Comparison of ENCODE assay signal across 9 cellular contexts in genomic region chr5:141478321-141478945, GRCh38. TPM values are rescaled to one million over a fixed set of nuclear protein-coding genes. Genes with fewer than 3 reads are reported as not detected.
DNase-seq lines count a peak whose midpoint lies in the region; ATAC-seq, FAIRE-seq and TF ChIP-seq lines count a peak whose summit lies in the region.
"Had no signal": no experiment of that assay in that cellular context is flagged by ENCODE, and none has a peak within 500 bp of the region (broad histone marks: within the 10 kb centered on the region; RNA-seq: fewer than 3 reads in every experiment).

No MANE protein-coding gene starts in this region.

- H4K20me1 ChIP-seq in hepatocyte (ENCODE audit: insufficient read depth, poor library complexity, severe bottlenecking), result no peaks in the 10 kb centered on the region

- H3K4me1 Mint-ChIP-seq in T-helper 17 cell, result peaks cover 15% of the 10 kb centered on the region
- H3K4me1 Mint-ChIP-seq in naive thymus-derived CD4-positive, alpha-beta T cell, result peaks cover 16 to 34% (median 29%) of the 10 kb centered on the region in 7 donors

- FAIRE-seq in small intestine (lab: Jason Lieb, UNC) (no peak), HTR-8/SVneo (lab: Jason Lieb, UNC) (no peak)

- peak overlapping the region; percentile 38 for H3K4me2 ChIP-seq in hepatocyte

- H3K4me1 ChIP-seq in hepatocyte (ENCODE audit: insufficient read depth), result peaks cover 5% of the 10 kb centered on the region
- H3K4me1 ChIP-seq in small intestine (ENCODE audit: control insufficient read depth in 2 of 2, insufficient read depth in 1 of 2, low read depth in 1 of 2, low read length in 1 of 2), result no peaks in the 10 kb centered on the region
- peaks cover 5 to 13% of the 10 kb centered on the region in 2 donors for H3K4me1 ChIP-seq in naive thymus-derived CD4-positive, alpha-beta T cell (ENCODE audit: control insufficient read depth in 2 of 2, insufficient read depth in 2 of 2, low read length in 2 of 2)

- H3K27ac Mint-ChIP-seq in T-helper 17 cell, result no peak overlapping the region
- no peak overlapping the region for H3K27ac Mint-ChIP-seq in naive thymus-derived CD4-positive, alpha-beta T cell
- H3K27ac Mint-ChIP-seq: activated naive CD8-positive, alpha-beta T cell treated with anti-CD3 and anti-CD28 coated beads, Interleukin-2, amount 10 ng/mL, durations not matched to agents 7 days and 5 days had no signal

- no peak overlapping the region for H2AFZ ChIP-seq in hepatocyte

- H3K36me3 ChIP-seq in hepatocyte (replicated peaks; ENCODE audit: insufficient read depth, low read depth) (no peaks in the 10 kb centered on the region), small intestine (ENCODE audit: control insufficient read depth in 2 of 2, insufficient read depth in 2 of 2, low read length in 2 of 2) (no peaks in the 10 kb centered on the region)
- no peaks in the 10 kb centered on the region for H3K36me3 ChIP-seq in naive thymus-derived CD4-positive, alpha-beta T cell (ENCODE audit: control insufficient read depth in 2 of 3, insufficient read depth in 3 of 3, low read length in 3 of 3)

- peaks cover 0 to 4% (median 0%) of the 10 kb centered on the region in 11 donors for H3K9me3 Mint-ChIP-seq in naive thymus-derived CD4-positive, alpha-beta T cell
- H3K9me3 Mint-ChIP-seq: activated naive CD8-positive, alpha-beta T cell treated with anti-CD3 and anti-CD28 coated beads, Interleukin-2, amount 10 ng/mL, durations not matched to agents 7 days and 5 days had no signal

- DNase-seq in GM20000 (ENCODE audit: low spot score) (no peak), T-helper 17 cell (no peak), hepatocyte (ENCODE audit: low spot score) (peak; percentile 44), small intestine (peak; percentile 79), HTR-8/SVneo (ENCODE audit: insufficient read length, low spot score) (no peak), HCEC 1CT (no peak), putamen (ENCODE audit: low spot score) (no peak)
- DNase-seq in naive thymus-derived CD4-positive, alpha-beta T cell, result no peak
- DNase-seq: activated naive CD8-positive, alpha-beta T cell treated with anti-CD3 and anti-CD28 coated beads, Interleukin-2, amount 10 ng/mL, durations not matched to agents 7 days and 5 days had no signal

- ATAC-seq in T-helper 17 cell, result no peak
- ATAC-seq in naive thymus-derived CD4-positive, alpha-beta T cell, result no peak

- intact Hi-C loops in naive thymus-derived CD4-positive, alpha-beta T cell (cut with micrococcal nuclease), result loop anchor here (5.0 kb wide), 2 partner anchors 34 to 56 kb away; partner anchors contain the start of gene PCDHGA11 (in 1 of the 2)

- POLR2A ChIA-PET in naive thymus-derived CD4-positive, alpha-beta T cell (lab: Charles Lee), result no interaction called here

- 53% methylated on average over 20 of the region's 20 CpGs for WGBS in hepatocyte (ENCODE audit: low lambda C conversion rate, missing lambda C conversion rate)
- whole genome bisulfite sequencing in small intestine, 3 donors, result 9 to 22% (median 16%) methylated on average over 20 of the region's 20 CpGs

- H3K9me3 ChIP-seq in T-helper 17 cell (ENCODE audit: control insufficient read depth, low read length, poor library complexity, severe bottlenecking), result no peaks in the 10 kb centered on the region
- no peaks in the 10 kb centered on the region for H3K9me3 ChIP-seq in hepatocyte (ENCODE audit: low read depth)
- H3K9me3 ChIP-seq in small intestine (ENCODE audit: control insufficient read depth, low read depth), result no peaks in the 10 kb centered on the region
- no peaks in the 10 kb centered on the region for H3K9me3 ChIP-seq in naive thymus-derived CD4-positive, alpha-beta T cell (ENCODE audit: control insufficient read depth in 2 of 3, low read length in 3 of 3)

- H3K4me3 Mint-ChIP-seq in T-helper 17 cell, result peak overlapping the region; percentile 19
- peak overlapping the region in 4 of 10 donors; percentile 24 to 95 (median 92) for H3K4me3 Mint-ChIP-seq in naive thymus-derived CD4-positive, alpha-beta T cell
- H3K4me3 Mint-ChIP-seq: activated naive CD8-positive, alpha-beta T cell treated with anti-CD3 and anti-CD28 coated beads, Interleukin-2, amount 10 ng/mL, durations not matched to agents 7 days and 5 days had no signal

- CTCF ChIA-PET in naive thymus-derived CD4-positive, alpha-beta T cell (lab: Charles Lee), result no interaction called here

- no peak overlapping the region for H3K4me3 ChIP-seq in hepatocyte
- H3K4me3 ChIP-seq in small intestine (ENCODE audit: low read depth in 1 of 2, low read length in 2 of 2), result peak overlapping the region in 1 of 2 donors; percentile 17
- H3K4me3 ChIP-seq in naive thymus-derived CD4-positive, alpha-beta T cell (ENCODE audit: low read length), result no peak overlapping the region

- peak; percentile 0 for TF ChIP-seq CTCF in GM20000 (IDR thresholded peaks at IDR 0.05; ENCODE audit: extremely low read depth, missing control alignments)
- TF ChIP-seq CTCF in hepatocyte (IDR thresholded peaks at IDR 0.05; ENCODE audit: poor library complexity), result peak; percentile 8

- H3K79me2 ChIP-seq in hepatocyte, result peaks cover 45% of the 10 kb centered on the region

- no peaks in the 10 kb centered on the region for H3K9me2 ChIP-seq in hepatocyte (replicated peaks; ENCODE audit: insufficient read depth)

- peaks cover 93% of the 10 kb centered on the region for H3K27me3 Mint-ChIP-seq in T-helper 17 cell
- H3K27me3 Mint-ChIP-seq in naive thymus-derived CD4-positive, alpha-beta T cell, result peaks cover 71 to 81% (median 75%) of the 10 kb centered on the region in 5 donors

- H3K27ac ChIP-seq in hepatocyte (no peak overlapping the region), small intestine (ENCODE audit: low read depth in 1 of 2, low read length in 1 of 2) (no peak overlapping the region)
- H3K27ac ChIP-seq in naive thymus-derived CD4-positive, alpha-beta T cell (ENCODE audit: low read depth, low read length), result no peak overlapping the region

- no peaks in the 10 kb centered on the region for H3K27me3 ChIP-seq in hepatocyte
- H3K27me3 ChIP-seq in small intestine (ENCODE audit: control insufficient read depth in 2 of 2, insufficient read depth in 2 of 2, low read length in 2 of 2), result peaks cover 0 to 6% of the 10 kb centered on the region in 2 donors
- H3K27me3 ChIP-seq in naive thymus-derived CD4-positive, alpha-beta T cell (ENCODE audit: control insufficient read depth in 2 of 2, insufficient read depth in 2 of 2, low read length in 2 of 2), result peaks cover 3 to 13% of the 10 kb centered on the region in 2 donors

- peaks cover 2% of the 10 kb centered on the region for H3K36me3 Mint-ChIP-seq in T-helper 17 cell (ENCODE audit: low read depth)
- peaks cover 0 to 4% (median 0%) of the 10 kb centered on the region in 5 donors for H3K36me3 Mint-ChIP-seq in naive thymus-derived CD4-positive, alpha-beta T cell
- H3K36me3 Mint-ChIP-seq: activated naive CD8-positive, alpha-beta T cell treated with anti-CD3 and anti-CD28 coated beads, Interleukin-2, amount 10 ng/mL, durations not matched to agents 7 days and 5 days had no signal

RNA-seq across cellular contexts. Expression of gene PCDHGC3, which starts 2.7 kb away (rescaled TPM):
- total RNA-seq in T-helper 17 cell (not detected), hepatocyte (16.9 and 18.9 TPM in 2 replicates)
- polyA plus RNA-seq in hepatocyte (35.8 and 40.8 TPM in 2 replicates), small intestine (10 to 100 TPM in 1 of 3 donors, 1 to 10 TPM in 2; 2.5 to 33.3 (median 3.0) TPM)
- total RNA-seq in naive thymus-derived CD4-positive, alpha-beta T cell, result under 1 TPM; 0.15 to 0.76 (median 0.16) TPM
- polyA plus RNA-seq in naive thymus-derived CD4-positive, alpha-beta T cell, result under 1 TPM in 1 of 2 donors, not detected in 1; 0.14 TPM
- total RNA-seq: activated naive CD8-positive, alpha-beta T cell treated with anti-CD3 and anti-CD28 coated beads, Interleukin-2, amount 10 ng/mL, durations not matched to agents 7 days and 5 days had no signal

RNA-seq across cellular contexts. Expression of gene PCDHGC4, which starts 6.4 kb away (rescaled TPM):
- total RNA-seq in T-helper 17 cell (not detected), hepatocyte (0.44 and 1.5 TPM in 2 replicates)
- polyA plus RNA-seq in hepatocyte (0.15 and 0.35 TPM in 2 replicates), small intestine (under 1 TPM in 1 of 3 donors, not detected in 2; 0.34 TPM)
- under 1 TPM in 1 of 5 experiments, not detected in 4; 0.22 TPM for total RNA-seq in naive thymus-derived CD4-positive, alpha-beta T cell
- polyA plus RNA-seq in naive thymus-derived CD4-positive, alpha-beta T cell, result not detected
- total RNA-seq: activated naive CD8-positive, alpha-beta T cell treated with anti-CD3 and anti-CD28 coated beads, Interleukin-2, amount 10 ng/mL, durations not matched to agents 7 days and 5 days had no signal

RNA-seq across cellular contexts. Expression of gene PCDHGC5, which starts 10.4 kb away (rescaled TPM):
- total RNA-seq in T-helper 17 cell (not detected), hepatocyte (0.92 and 1.1 TPM in 2 replicates)
- polyA plus RNA-seq in hepatocyte (0.16 TPM in 1 of 2 replicates, not detected in the other), small intestine (under 1 TPM in 1 of 3 donors, not detected in 2; 0.07 TPM)
- total RNA-seq in naive thymus-derived CD4-positive, alpha-beta T cell, result under 1 TPM in 1 of 5 experiments, not detected in 4; 0.13 TPM
- not detected for polyA plus RNA-seq in naive thymus-derived CD4-positive, alpha-beta T cell
- total RNA-seq: activated naive CD8-positive, alpha-beta T cell treated with anti-CD3 and anti-CD28 coated beads, Interleukin-2, amount 10 ng/mL, durations not matched to agents 7 days and 5 days had no signal

RNA-seq across cellular contexts. Expression of gene PCDHGA12, which starts 48.1 kb away (rescaled TPM):
- total RNA-seq in T-helper 17 cell (not detected), hepatocyte (0.70 and 0.96 TPM in 2 replicates)
- polyA plus RNA-seq in hepatocyte (0.66 and 1.1 TPM in 2 replicates), small intestine (1 to 10 TPM in 1 of 3 donors, under 1 TPM in 1, not detected in 1; 0.54 to 1.5 TPM)
- total RNA-seq in naive thymus-derived CD4-positive, alpha-beta T cell, result under 1 TPM in 1 of 5 experiments, not detected in 4; 0.32 TPM
- polyA plus RNA-seq in naive thymus-derived CD4-positive, alpha-beta T cell, result not detected

RNA-seq across cellular contexts. Expression of gene PCDHGA11, which starts 57.6 kb away (rescaled TPM):
- total RNA-seq in T-helper 17 cell, result not detected
- 1.8 and 2.7 TPM in 2 replicates for total RNA-seq in hepatocyte
- 1.8 TPM in 2 replicates for polyA plus RNA-seq in hepatocyte
- polyA plus RNA-seq in small intestine, result 1 to 10 TPM in 1 of 3 donors, not detected in 2; 1.0 TPM
- under 1 TPM in 4 of 5 experiments, not detected in 1; 0.16 to 0.29 (median 0.21) TPM for total RNA-seq in naive thymus-derived CD4-positive, alpha-beta T cell
- polyA plus RNA-seq in naive thymus-derived CD4-positive, alpha-beta T cell, result not detected

Comparison
In these comparisons a context has a peak if more than half of its experiments do, and no peak if none do; other contexts are left out.
1. DNase-seq: peak in hepatocyte (single experiment) and small intestine (single experiment); none in GM20000 (single experiment), T-helper 17 cell (0 of 3), HTR-8/SVneo (single experiment), HCEC 1CT (single experiment), naive thymus-derived CD4-positive, alpha-beta T cell (0 of 9) and putamen (single experiment).
2. RNA of gene PCDHGC3, which starts 2.7 kb away (total RNA-seq): 16.9 to 18.9 TPM in hepatocyte; 0.15 to 0.76 TPM in naive thymus-derived CD4-positive, alpha-beta T cell and not detected in T-helper 17 cell; every median in the first group is over 10 times any median in the second.